ENCODE assay signal across 1 cellular context in the genomic region with DNA sequence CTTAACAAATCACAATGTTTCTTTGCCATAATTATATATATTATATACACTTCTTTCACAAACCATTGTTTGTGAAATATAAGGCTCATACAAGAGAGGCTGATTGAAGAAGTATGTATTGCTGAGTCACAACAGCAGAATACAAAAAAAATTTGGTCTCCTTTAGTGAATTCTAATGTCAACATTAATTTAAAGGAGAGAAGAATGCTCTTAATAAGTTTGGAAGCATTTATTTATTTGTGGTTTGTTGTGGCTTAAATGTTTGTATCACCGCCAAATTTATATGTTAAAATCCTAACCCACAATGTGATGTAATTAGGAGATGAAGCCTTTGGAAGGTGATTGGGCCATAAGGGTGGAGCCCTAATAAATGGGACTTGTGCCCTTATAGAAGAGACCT.
A peak's percentile ranks its signal among the peaks of the same experiment; 100 is the strongest.
TF ChIP-seq lines count a peak whose summit lies in the region.

No MANE protein-coding gene starts in this region.

TF ChIP-seq in SK-N-SH, 30 proteins besides CTCF, POLR2A, EP300 and RAD21 (continued from another document):
- TF ChIP-seq, protein P1, sequence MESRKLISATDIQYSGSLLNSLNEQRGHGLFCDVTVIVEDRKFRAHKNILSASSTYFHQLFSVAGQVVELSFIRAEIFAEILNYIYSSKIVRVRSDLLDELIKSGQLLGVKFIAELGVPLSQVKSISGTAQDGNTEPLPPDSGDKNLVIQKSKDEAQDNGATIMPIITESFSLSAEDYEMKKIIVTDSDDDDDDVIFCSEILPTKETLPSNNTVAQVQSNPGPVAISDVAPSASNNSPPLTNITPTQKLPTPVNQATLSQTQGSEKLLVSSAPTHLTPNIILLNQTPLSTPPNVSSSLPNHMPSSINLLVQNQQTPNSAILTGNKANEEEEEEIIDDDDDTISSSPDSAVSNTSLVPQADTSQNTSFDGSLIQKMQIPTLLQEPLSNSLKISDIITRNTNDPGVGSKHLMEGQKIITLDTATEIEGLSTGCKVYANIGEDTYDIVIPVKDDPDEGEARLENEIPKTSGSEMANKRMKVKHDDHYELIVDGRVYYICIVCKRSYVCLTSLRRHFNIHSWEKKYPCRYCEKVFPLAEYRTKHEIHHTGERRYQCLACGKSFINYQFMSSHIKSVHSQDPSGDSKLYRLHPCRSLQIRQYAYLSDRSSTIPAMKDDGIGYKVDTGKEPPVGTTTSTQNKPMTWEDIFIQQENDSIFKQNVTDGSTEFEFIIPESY (IDR thresholded peaks at IDR 0.05; ENCODE audit: borderline replicate concordance, low read depth), result no peak
- TF ChIP-seq NFIC (IDR thresholded peaks at IDR 0.05; ENCODE audit: borderline replicate concordance) (peak; percentile 46; the same call in 1 of the 2 replicates), JUND (IDR thresholded peaks at IDR 0.05) (0 out of 2 replicates have a peak, but pooled peaks have one; percentile 5), RXRA (IDR thresholded peaks at IDR 0.05; ENCODE audit: borderline replicate concordance, low read depth) (no peak), SMC3 (IDR thresholded peaks at IDR 0.05; ENCODE audit: low read depth, low read length) (no peak), RCOR1 (IDR thresholded peaks at IDR 0.05; ENCODE audit: low read length) (no peak)
- TF ChIP-seq, protein P2, sequence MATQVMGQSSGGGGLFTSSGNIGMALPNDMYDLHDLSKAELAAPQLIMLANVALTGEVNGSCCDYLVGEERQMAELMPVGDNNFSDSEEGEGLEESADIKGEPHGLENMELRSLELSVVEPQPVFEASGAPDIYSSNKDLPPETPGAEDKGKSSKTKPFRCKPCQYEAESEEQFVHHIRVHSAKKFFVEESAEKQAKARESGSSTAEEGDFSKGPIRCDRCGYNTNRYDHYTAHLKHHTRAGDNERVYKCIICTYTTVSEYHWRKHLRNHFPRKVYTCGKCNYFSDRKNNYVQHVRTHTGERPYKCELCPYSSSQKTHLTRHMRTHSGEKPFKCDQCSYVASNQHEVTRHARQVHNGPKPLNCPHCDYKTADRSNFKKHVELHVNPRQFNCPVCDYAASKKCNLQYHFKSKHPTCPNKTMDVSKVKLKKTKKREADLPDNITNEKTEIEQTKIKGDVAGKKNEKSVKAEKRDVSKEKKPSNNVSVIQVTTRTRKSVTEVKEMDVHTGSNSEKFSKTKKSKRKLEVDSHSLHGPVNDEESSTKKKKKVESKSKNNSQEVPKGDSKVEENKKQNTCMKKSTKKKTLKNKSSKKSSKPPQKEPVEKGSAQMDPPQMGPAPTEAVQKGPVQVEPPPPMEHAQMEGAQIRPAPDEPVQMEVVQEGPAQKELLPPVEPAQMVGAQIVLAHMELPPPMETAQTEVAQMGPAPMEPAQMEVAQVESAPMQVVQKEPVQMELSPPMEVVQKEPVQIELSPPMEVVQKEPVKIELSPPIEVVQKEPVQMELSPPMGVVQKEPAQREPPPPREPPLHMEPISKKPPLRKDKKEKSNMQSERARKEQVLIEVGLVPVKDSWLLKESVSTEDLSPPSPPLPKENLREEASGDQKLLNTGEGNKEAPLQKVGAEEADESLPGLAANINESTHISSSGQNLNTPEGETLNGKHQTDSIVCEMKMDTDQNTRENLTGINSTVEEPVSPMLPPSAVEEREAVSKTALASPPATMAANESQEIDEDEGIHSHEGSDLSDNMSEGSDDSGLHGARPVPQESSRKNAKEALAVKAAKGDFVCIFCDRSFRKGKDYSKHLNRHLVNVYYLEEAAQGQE (IDR thresholded peaks at IDR 0.05; ENCODE audit: low read depth, low read length), result no peak
